14 cellular contexts compared by ENCODE assay signal in genomic region chr12:51076235-51076930, GRCh38. TPM values are rescaled to one million over a fixed set of nuclear protein-coding genes. Genes with fewer than 3 reads are reported as not detected.
DNase-seq lines count a peak whose midpoint lies in the region; ATAC-seq and TF ChIP-seq lines count a peak whose summit lies in the region.
"Had no signal": no experiment of that assay in that cellular context is flagged by ENCODE, and none has a peak within 500 bp of the region (broad histone marks: within the 10 kb centered on the region; RNA-seq: fewer than 3 reads in every experiment).

No MANE protein-coding gene starts in this region.

- H3K4me1 Mint-ChIP-seq in activated CD4-positive, alpha-beta T cell treated with anti-CD3 and anti-CD28 coated beads, Interleukin-2, amount 10 ng/mL, durations not matched to agents 7 days and 5 days = peaks cover 19% of the 10 kb centered on the region
- peaks cover 16% of the 10 kb centered on the region for H3K4me1 Mint-ChIP-seq in glutamatergic neuron (ENCODE audit: low read depth, unreplicated experiment)

- ATAC-seq in HG03378 (IDR thresholded peaks at IDR 0.05; ENCODE audit: unreplicated experiment) = no peak
- ATAC-seq: HCT116, right lobe of liver had no signal

- H3K27me3 Mint-ChIP-seq in activated CD4-positive, alpha-beta T cell treated with anti-CD3 and anti-CD28 coated beads, Interleukin-2, amount 10 ng/mL, durations not matched to agents 7 days and 5 days = no peaks in the 10 kb centered on the region
- H3K27me3 Mint-ChIP-seq in glutamatergic neuron (ENCODE audit: unreplicated experiment) = peaks cover 4% of the 10 kb centered on the region

- no peaks in the 10 kb centered on the region for H3K9me3 ChIP-seq in A673 (ENCODE audit: low read depth, low read length, poor library complexity, severe bottlenecking)
- H3K9me3 ChIP-seq: esophagus squamous epithelium, right lobe of liver had no signal

- no peak overlapping the region for H3K27ac Mint-ChIP-seq in activated CD4-positive, alpha-beta T cell treated with anti-CD3 and anti-CD28 coated beads, Interleukin-2, amount 10 ng/mL, durations not matched to agents 7 days and 5 days
- no peak overlapping the region for H3K27ac Mint-ChIP-seq in glutamatergic neuron (ENCODE audit: unreplicated experiment)

- no TSS peak for BruUV-seq in A673 (replicated peaks; lab: Mats Ljungman, UMichigan)

- DNase-seq in activated naive CD4-positive, alpha-beta T cell treated with Interleukin-2 at 50 U/mL for 16 hours = peak; percentile 13
- no peak for DNase-seq in activated naive CD4-positive, alpha-beta T cell (lab: John Stamatoyannopoulos, UW)
- peak; percentile 12 for DNase-seq in activated CD4-positive, alpha-beta T cell treated with anti-CD3 and anti-CD28 coated beads, Interleukin-2, amount 10 ng/mL, durations not matched to agents 7 days and 5 days
- no peak for DNase-seq in glutamatergic neuron
- peak in 2 of 3 donors; percentile 6 to 7 for DNase-seq in stimulated activated CD4-positive, alpha-beta T cell treated with anti-CD3 and anti-CD28 coated beads, TNF-alpha, amount 100 ng/mL, for 48 hours (ENCODE audit: low read depth in 3 of 3)
- no peak for DNase-seq in A673 (ENCODE audit: low spot score)
- no peak for DNase-seq in AG08396 (ENCODE audit: low spot score)
- DNase-seq: central memory CD4-positive, alpha-beta T cell; DMS79 treated with DMSO at 0.1 percent for 48 hours; esophagus squamous epithelium; NCI-H2029 treated with DMSO at 0.1 percent for 48 hours; right lobe of liver had no signal

- TF ChIP-seq CTCF in glutamatergic neuron (IDR thresholded peaks at IDR 0.05; ENCODE audit: partially characterized antibody, unreplicated experiment) = no peak
- TF ChIP-seq CTCF in A673 (conservative IDR thresholded peaks at IDR 0.05; ENCODE audit: low read depth, low read length) = no peak

- peaks cover 18% of the 10 kb centered on the region for H3K36me3 ChIP-seq in A673 (ENCODE audit: insufficient read depth, low read length, poor library complexity, severe bottlenecking)

- CTCF ChIA-PET in activated CD4-positive, alpha-beta T cell treated with anti-CD3 and anti-CD28 coated beads, Interleukin-2, amount 10 ng/mL, durations not matched to agents 7 days and 5 days (lab: Charles Lee) = interaction anchor here (1.2 to 1.6 kb wide), 3 partner anchors 13 to 29 kb away, joined by 3 to 4 read pairs (median 4); no protein-coding TSS in a partner anchor
- CTCF ChIA-PET in A673 (lab: Charles Lee) = interaction anchor here (0.7 kb wide), 1 partner anchor 19 kb away, joined by 7 read pairs; no protein-coding TSS in a partner anchor

- no peaks in the 10 kb centered on the region for H3K4me1 ChIP-seq in A673 (ENCODE audit: insufficient read depth, low read length, poor library complexity, severe bottlenecking)
- H3K4me1 ChIP-seq: right lobe of liver had no signal

- H3K27me3 ChIP-seq in A673 (replicated peaks; ENCODE audit: insufficient read depth, low read depth, low read length, poor library complexity) = no peaks in the 10 kb centered on the region
- H3K27me3 ChIP-seq: esophagus squamous epithelium, right lobe of liver had no signal

- intact Hi-C loops in A673 (cut with micrococcal nuclease; ENCODE audit: unreplicated experiment) = no loop called here

- H3K4me3 Mint-ChIP-seq in activated CD4-positive, alpha-beta T cell treated with anti-CD3 and anti-CD28 coated beads, Interleukin-2, amount 10 ng/mL, durations not matched to agents 7 days and 5 days = no peak overlapping the region
- H3K4me3 Mint-ChIP-seq in glutamatergic neuron (ENCODE audit: unreplicated experiment) = peak overlapping the region; percentile 47

- POLR2A ChIA-PET in activated CD4-positive, alpha-beta T cell treated with anti-CD3 and anti-CD28 coated beads, Interleukin-2, amount 10 ng/mL, durations not matched to agents 7 days and 5 days (lab: Charles Lee) = interaction anchor here (0.5 kb wide), 1 partner anchor 163 kb away, joined by 4 read pairs; no protein-coding TSS in a partner anchor
- POLR2A ChIA-PET in A673 (lab: Charles Lee; ENCODE audit: low non-redundant PET) = no interaction called here

- no peak overlapping the region for H3K27ac ChIP-seq in A673 (ENCODE audit: low read depth, low read length, poor library complexity, severe bottlenecking)
- H3K27ac ChIP-seq: esophagus squamous epithelium, right lobe of liver had no signal

- H3K9me3 Mint-ChIP-seq in activated CD4-positive, alpha-beta T cell treated with anti-CD3 and anti-CD28 coated beads, Interleukin-2, amount 10 ng/mL, durations not matched to agents 7 days and 5 days = no peaks in the 10 kb centered on the region
- H3K9me3 Mint-ChIP-seq in glutamatergic neuron (ENCODE audit: unreplicated experiment) = no peaks in the 10 kb centered on the region

- H3K36me3 Mint-ChIP-seq in activated CD4-positive, alpha-beta T cell treated with anti-CD3 and anti-CD28 coated beads, Interleukin-2, amount 10 ng/mL, durations not matched to agents 7 days and 5 days (ENCODE audit: low read depth) = peaks cover 25% of the 10 kb centered on the region
- H3K36me3 Mint-ChIP-seq in glutamatergic neuron (ENCODE audit: unreplicated experiment) = no peaks in the 10 kb centered on the region

- H3K4me3 ChIP-seq in A673 (ENCODE audit: low read depth, low read length, poor library complexity, severe bottlenecking) = no peak overlapping the region
- H3K4me3 ChIP-seq: esophagus squamous epithelium, right lobe of liver had no signal

RNA-seq across cellular contexts. Expression of gene CSRNP2, which starts 7.0 kb away (rescaled TPM):
- 10 to 100 TPM; 13.6 to 17.0 TPM for total RNA-seq in activated CD4-positive, alpha-beta T cell treated with anti-CD3 and anti-CD28 coated beads, Interleukin-2, amount 10 ng/mL, durations not matched to agents 7 days and 5 days
- total RNA-seq in glutamatergic neuron (ENCODE audit: unreplicated experiment) (90.6 TPM), A673 (2021) (38.8 and 41.5 TPM in 2 replicates)

RNA-seq across cellular contexts. Expression of gene LETMD1, which starts 28.3 kb away (rescaled TPM):
- total RNA-seq in activated CD4-positive, alpha-beta T cell treated with anti-CD3 and anti-CD28 coated beads, Interleukin-2, amount 10 ng/mL, durations not matched to agents 7 days and 5 days = 10 to 100 TPM; 66.3 to 68.6 TPM
- 37.1 TPM for total RNA-seq in glutamatergic neuron (ENCODE audit: unreplicated experiment)
- 60.3 and 63.7 TPM in 2 replicates for total RNA-seq in A673 (2021)

RNA-seq across cellular contexts. Expression of gene SLC11A2, which starts 50.2 kb away (rescaled TPM):
- 10 to 100 TPM; 36.0 to 37.4 TPM for total RNA-seq in activated CD4-positive, alpha-beta T cell treated with anti-CD3 and anti-CD28 coated beads, Interleukin-2, amount 10 ng/mL, durations not matched to agents 7 days and 5 days
- 41.1 TPM for total RNA-seq in glutamatergic neuron (ENCODE audit: unreplicated experiment)
- 33.9 and 47.6 TPM in 2 replicates for total RNA-seq in A673 (2021)

Comparison
In these comparisons a context has a peak if more than half of its experiments do, and no peak if none do; other contexts are left out.
1. DNase-seq: peak in activated naive CD4-positive, alpha-beta T cell treated with Interleukin-2 at 50 U/mL for 16 hours (single experiment), activated CD4-positive, alpha-beta T cell treated with anti-CD3 and anti-CD28 coated beads, Interleukin-2, amount 10 ng/mL, durations not matched to agents 7 days and 5 days (single experiment) and stimulated activated CD4-positive, alpha-beta T cell treated with anti-CD3 and anti-CD28 coated beads, TNF-alpha, amount 100 ng/mL, for 48 hours (2 of 3); none in activated naive CD4-positive, alpha-beta T cell (0 of 4), glutamatergic neuron (single experiment), A673 (single experiment) and AG08396 (single experiment).